ENCODE assay signal across 1 cellular context in the genomic region with DNA sequence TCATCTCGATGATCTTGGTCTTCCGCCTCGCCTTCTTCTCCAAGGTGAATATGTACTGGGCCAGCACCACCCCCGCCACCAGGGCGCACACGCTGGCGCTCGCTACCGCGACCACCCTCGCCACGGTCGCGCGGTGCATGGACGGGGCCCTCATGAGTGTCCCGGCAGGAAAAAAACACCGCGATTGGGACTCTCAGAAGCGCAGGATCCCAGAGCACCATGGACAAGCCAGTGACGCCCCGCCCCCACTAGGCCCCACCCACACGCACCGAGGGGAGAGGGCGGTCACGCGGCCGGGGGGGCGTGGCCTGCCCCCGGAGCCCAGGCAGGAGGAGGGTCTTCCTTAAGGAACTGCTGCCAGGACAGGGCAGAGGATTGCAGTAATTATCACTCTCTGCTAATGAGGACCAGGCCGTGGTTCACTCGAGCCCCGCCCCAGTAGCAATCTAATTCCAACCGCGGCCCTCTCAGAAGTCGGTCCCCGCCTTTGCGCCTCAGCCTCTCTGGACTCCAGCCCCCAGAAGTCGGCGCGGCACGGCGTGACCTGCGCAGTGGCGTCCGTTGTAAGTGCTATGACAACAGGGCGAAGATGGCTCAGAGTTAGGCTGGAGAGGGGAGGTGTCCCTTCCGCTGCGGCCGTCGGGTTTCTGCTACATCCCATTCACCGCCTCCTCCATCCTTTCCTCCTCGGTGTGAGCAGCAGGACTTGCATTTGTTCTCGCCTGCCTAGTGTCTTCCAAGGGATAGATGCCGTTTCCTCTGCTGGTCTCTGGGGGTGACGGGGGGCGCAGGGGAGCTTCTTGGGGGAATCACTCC.
A peak's percentile ranks its signal among the peaks of the same experiment; 100 is the strongest.
TF ChIP-seq lines count a peak whose summit lies in the region.

A gene (plus strand): TSS at position 575 of the 816 bp plus-strand sequence. CDS start 16,689 bp downstream, outside the sequence.

TF ChIP-seq in HepG2, 621 proteins besides CTCF, POLR2A, EP300 and RAD21 (continued from another document and continues in another):
- TF ChIP-seq MEIS1 (CRISPR knock-in tag; IDR thresholded peaks at IDR 0.05; ENCODE audit: borderline replicate concordance): no peak; the same call in 1 of the 2 replicates
- TF ChIP-seq ZNF552 (CRISPR knock-in tag; IDR thresholded peaks at IDR 0.05; ENCODE audit: borderline replicate concordance): no peak
- no peak for TF ChIP-seq HOXA3 (CRISPR knock-in tag; IDR thresholded peaks at IDR 0.05)
- no peak for TF ChIP-seq EED (CRISPR knock-in tag; IDR thresholded peaks at IDR 0.05)
- TF ChIP-seq, protein P1, sequence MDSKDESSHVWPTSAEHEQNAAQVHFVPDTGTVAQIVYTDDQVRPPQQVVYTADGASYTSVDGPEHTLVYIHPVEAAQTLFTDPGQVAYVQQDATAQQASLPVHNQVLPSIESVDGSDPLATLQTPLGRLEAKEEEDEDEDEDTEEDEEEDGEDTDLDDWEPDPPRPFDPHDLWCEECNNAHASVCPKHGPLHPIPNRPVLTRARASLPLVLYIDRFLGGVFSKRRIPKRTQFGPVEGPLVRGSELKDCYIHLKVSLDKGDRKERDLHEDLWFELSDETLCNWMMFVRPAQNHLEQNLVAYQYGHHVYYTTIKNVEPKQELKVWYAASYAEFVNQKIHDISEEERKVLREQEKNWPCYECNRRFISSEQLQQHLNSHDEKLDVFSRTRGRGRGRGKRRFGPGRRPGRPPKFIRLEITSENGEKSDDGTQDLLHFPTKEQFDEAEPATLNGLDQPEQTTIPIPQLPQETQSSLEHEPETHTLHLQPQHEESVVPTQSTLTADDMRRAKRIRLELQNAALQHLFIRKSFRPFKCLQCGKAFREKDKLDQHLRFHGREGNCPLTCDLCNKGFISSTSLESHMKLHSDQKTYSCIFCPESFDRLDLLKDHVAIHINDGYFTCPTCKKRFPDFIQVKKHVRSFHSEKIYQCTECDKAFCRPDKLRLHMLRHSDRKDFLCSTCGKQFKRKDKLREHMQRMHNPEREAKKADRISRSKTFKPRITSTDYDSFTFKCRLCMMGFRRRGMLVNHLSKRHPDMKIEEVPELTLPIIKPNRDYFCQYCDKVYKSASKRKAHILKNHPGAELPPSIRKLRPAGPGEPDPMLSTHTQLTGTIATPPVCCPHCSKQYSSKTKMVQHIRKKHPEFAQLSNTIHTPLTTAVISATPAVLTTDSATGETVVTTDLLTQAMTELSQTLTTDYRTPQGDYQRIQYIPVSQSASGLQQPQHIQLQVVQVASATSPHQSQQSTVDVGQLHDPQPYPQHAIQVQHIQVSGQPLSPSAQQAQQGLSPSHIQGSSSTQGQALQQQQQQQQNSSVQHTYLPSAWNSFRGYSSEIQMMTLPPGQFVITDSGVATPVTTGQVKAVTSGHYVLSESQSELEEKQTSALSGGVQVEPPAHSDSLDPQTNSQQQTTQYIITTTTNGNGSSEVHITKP (CRISPR knock-in tag; IDR thresholded peaks at IDR 0.05; ENCODE audit: low read depth): no peak
- TF ChIP-seq, protein P2, sequence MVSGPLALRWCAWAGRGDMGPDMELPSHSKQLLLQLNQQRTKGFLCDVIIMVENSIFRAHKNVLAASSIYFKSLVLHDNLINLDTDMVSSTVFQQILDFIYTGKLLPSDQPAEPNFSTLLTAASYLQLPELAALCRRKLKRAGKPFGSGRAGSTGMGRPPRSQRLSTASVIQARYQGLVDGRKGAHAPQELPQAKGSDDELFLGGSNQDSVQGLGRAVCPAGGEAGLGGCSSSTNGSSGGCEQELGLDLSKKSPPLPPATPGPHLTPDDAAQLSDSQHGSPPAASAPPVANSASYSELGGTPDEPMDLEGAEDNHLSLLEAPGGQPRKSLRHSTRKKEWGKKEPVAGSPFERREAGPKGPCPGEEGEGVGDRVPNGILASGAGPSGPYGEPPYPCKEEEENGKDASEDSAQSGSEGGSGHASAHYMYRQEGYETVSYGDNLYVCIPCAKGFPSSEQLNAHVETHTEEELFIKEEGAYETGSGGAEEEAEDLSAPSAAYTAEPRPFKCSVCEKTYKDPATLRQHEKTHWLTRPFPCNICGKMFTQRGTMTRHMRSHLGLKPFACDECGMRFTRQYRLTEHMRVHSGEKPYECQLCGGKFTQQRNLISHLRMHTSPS (CRISPR knock-in tag; IDR thresholded peaks at IDR 0.05; ENCODE audit: low read depth): no peak
- no peak for TF ChIP-seq ZNF138 (CRISPR knock-in tag; IDR thresholded peaks at IDR 0.05; ENCODE audit: low read depth)
- TF ChIP-seq HOXA7 (CRISPR knock-in tag; IDR thresholded peaks at IDR 0.05): no peak
- TF ChIP-seq PCBP2 (optimal IDR thresholded peaks at IDR 0.05; ENCODE audit: low read depth, low read length, poor library complexity, severe bottlenecking): no peak
- TF ChIP-seq, protein P3, sequence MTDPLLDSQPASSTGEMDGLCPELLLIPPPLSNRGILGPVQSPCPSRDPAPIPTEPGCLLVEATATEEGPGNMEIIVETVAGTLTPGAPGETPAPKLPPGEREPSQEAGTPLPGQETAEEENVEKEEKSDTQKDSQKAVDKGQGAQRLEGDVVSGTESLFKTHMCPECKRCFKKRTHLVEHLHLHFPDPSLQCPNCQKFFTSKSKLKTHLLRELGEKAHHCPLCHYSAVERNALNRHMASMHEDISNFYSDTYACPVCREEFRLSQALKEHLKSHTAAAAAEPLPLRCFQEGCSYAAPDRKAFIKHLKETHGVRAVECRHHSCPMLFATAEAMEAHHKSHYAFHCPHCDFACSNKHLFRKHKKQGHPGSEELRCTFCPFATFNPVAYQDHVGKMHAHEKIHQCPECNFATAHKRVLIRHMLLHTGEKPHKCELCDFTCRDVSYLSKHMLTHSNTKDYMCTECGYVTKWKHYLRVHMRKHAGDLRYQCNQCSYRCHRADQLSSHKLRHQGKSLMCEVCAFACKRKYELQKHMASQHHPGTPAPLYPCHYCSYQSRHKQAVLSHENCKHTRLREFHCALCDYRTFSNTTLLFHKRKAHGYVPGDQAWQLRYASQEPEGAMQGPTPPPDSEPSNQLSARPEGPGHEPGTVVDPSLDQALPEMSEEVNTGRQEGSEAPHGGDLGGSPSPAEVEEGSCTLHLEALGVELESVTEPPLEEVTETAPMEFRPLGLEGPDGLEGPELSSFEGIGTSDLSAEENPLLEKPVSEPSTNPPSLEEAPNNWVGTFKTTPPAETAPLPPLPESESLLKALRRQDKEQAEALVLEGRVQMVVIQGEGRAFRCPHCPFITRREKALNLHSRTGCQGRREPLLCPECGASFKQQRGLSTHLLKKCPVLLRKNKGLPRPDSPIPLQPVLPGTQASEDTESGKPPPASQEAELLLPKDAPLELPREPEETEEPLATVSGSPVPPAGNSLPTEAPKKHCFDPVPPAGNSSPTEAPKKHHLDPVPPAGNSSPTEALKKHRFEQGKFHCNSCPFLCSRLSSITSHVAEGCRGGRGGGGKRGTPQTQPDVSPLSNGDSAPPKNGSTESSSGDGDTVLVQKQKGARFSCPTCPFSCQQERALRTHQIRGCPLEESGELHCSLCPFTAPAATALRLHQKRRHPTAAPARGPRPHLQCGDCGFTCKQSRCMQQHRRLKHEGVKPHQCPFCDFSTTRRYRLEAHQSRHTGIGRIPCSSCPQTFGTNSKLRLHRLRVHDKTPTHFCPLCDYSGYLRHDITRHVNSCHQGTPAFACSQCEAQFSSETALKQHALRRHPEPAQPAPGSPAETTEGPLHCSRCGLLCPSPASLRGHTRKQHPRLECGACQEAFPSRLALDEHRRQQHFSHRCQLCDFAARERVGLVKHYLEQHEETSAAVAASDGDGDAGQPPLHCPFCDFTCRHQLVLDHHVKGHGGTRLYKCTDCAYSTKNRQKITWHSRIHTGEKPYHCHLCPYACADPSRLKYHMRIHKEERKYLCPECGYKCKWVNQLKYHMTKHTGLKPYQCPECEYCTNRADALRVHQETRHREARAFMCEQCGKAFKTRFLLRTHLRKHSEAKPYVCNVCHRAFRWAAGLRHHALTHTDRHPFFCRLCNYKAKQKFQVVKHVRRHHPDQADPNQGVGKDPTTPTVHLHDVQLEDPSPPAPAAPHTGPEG (CRISPR knock-in tag; IDR thresholded peaks at IDR 0.05): no peak
- no peak for TF ChIP-seq SMYD3 (CRISPR knock-in tag; IDR thresholded peaks at IDR 0.05)
- no peak for TF ChIP-seq ZNF121 (CRISPR knock-in tag; IDR thresholded peaks at IDR 0.05)
- no peak for TF ChIP-seq HOXA5 (CRISPR knock-in tag; IDR thresholded peaks at IDR 0.05)
- TF ChIP-seq TBX3 (IDR thresholded peaks at IDR 0.05; ENCODE audit: borderline replicate concordance): peak; percentile 81; the same call in 1 of the 2 replicates
- TF ChIP-seq, protein P4, sequence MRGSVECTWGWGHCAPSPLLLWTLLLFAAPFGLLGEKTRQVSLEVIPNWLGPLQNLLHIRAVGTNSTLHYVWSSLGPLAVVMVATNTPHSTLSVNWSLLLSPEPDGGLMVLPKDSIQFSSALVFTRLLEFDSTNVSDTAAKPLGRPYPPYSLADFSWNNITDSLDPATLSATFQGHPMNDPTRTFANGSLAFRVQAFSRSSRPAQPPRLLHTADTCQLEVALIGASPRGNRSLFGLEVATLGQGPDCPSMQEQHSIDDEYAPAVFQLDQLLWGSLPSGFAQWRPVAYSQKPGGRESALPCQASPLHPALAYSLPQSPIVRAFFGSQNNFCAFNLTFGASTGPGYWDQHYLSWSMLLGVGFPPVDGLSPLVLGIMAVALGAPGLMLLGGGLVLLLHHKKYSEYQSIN (CRISPR knock-in tag; IDR thresholded peaks at IDR 0.05; ENCODE audit: borderline replicate concordance): no peak
- TF ChIP-seq FLYWCH1 (CRISPR knock-in tag; IDR thresholded peaks at IDR 0.05): no peak
- TF ChIP-seq FOXO1 (CRISPR knock-in tag; IDR thresholded peaks at IDR 0.05): no peak
- no peak for TF ChIP-seq MIER2 (CRISPR knock-in tag; IDR thresholded peaks at IDR 0.05)
- no peak for TF ChIP-seq JDP2 (CRISPR knock-in tag; IDR thresholded peaks at IDR 0.05; ENCODE audit: borderline replicate concordance)
- TF ChIP-seq, protein P5, sequence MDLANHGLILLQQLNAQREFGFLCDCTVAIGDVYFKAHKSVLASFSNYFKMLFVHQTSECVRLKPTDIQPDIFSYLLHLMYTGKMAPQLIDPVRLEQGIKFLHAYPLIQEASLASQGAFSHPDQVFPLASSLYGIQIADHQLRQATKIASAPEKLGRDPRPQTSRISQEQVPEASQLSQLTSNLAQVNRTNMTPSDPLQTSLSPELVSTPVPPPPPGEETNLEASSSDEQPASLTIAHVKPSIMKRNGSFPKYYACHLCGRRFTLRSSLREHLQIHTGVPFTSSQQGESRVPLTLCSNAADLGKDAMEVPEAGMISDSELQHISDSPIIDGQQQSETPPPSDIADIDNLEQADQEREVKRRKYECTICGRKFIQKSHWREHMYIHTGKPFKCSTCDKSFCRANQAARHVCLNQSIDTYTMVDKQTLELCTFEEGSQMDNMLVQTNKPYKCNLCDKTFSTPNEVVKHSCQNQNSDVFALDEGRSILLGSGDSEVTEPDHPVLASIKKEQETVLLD (CRISPR knock-in tag; IDR thresholded peaks at IDR 0.05; ENCODE audit: low read depth): no peak
- TF ChIP-seq, protein P6, sequence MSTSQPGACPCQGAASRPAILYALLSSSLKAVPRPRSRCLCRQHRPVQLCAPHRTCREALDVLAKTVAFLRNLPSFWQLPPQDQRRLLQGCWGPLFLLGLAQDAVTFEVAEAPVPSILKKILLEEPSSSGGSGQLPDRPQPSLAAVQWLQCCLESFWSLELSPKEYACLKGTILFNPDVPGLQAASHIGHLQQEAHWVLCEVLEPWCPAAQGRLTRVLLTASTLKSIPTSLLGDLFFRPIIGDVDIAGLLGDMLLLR (CRISPR knock-in tag; IDR thresholded peaks at IDR 0.05): 0 out of 2 replicates have a peak, but pooled peaks have one; percentile 36
- TF ChIP-seq ZBTB1 (CRISPR knock-in tag; IDR thresholded peaks at IDR 0.05; ENCODE audit: borderline replicate concordance): no peak
- no peak for TF ChIP-seq NRL (CRISPR knock-in tag; IDR thresholded peaks at IDR 0.05; ENCODE audit: borderline replicate concordance)
- TF ChIP-seq MEF2D (CRISPR knock-in tag; IDR thresholded peaks at IDR 0.05): no peak
- TF ChIP-seq THAP11 (CRISPR knock-in tag; IDR thresholded peaks at IDR 0.05): peak; percentile 98
- no peak for TF ChIP-seq LCORL (IDR thresholded peaks at IDR 0.05)
- peak; percentile 49; the same call in 1 of the 2 replicates for TF ChIP-seq LCORL (CRISPR knock-in tag; IDR thresholded peaks at IDR 0.05)
- TF ChIP-seq STAT5B (CRISPR knock-in tag; IDR thresholded peaks at IDR 0.05): no peak
- TF ChIP-seq, protein P7, sequence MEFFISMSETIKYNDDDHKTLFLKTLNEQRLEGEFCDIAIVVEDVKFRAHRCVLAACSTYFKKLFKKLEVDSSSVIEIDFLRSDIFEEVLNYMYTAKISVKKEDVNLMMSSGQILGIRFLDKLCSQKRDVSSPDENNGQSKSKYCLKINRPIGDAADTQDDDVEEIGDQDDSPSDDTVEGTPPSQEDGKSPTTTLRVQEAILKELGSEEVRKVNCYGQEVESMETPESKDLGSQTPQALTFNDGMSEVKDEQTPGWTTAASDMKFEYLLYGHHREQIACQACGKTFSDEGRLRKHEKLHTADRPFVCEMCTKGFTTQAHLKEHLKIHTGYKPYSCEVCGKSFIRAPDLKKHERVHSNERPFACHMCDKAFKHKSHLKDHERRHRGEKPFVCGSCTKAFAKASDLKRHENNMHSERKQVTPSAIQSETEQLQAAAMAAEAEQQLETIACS (CRISPR knock-in tag; IDR thresholded peaks at IDR 0.05): no peak
- TF ChIP-seq CBX1 (IDR thresholded peaks at IDR 0.05; ENCODE audit: low read depth): no peak
- no peak for TF ChIP-seq ZNF264 (CRISPR knock-in tag; IDR thresholded peaks at IDR 0.05)
- no peak for TF ChIP-seq CBX2 (IDR thresholded peaks at IDR 0.05; ENCODE audit: low read depth, low read length)
- no peak for TF ChIP-seq CBX2 (CRISPR knock-in tag; IDR thresholded peaks at IDR 0.05; ENCODE audit: low read depth)
- TF ChIP-seq, protein P8, sequence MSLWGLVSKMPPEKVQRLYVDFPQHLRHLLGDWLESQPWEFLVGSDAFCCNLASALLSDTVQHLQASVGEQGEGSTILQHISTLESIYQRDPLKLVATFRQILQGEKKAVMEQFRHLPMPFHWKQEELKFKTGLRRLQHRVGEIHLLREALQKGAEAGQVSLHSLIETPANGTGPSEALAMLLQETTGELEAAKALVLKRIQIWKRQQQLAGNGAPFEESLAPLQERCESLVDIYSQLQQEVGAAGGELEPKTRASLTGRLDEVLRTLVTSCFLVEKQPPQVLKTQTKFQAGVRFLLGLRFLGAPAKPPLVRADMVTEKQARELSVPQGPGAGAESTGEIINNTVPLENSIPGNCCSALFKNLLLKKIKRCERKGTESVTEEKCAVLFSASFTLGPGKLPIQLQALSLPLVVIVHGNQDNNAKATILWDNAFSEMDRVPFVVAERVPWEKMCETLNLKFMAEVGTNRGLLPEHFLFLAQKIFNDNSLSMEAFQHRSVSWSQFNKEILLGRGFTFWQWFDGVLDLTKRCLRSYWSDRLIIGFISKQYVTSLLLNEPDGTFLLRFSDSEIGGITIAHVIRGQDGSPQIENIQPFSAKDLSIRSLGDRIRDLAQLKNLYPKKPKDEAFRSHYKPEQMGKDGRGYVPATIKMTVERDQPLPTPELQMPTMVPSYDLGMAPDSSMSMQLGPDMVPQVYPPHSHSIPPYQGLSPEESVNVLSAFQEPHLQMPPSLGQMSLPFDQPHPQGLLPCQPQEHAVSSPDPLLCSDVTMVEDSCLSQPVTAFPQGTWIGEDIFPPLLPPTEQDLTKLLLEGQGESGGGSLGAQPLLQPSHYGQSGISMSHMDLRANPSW (CRISPR knock-in tag; IDR thresholded peaks at IDR 0.05; ENCODE audit: borderline replicate concordance): no peak
- TF ChIP-seq BHLHE40 (IDR thresholded peaks at IDR 0.05; ENCODE audit: low read length): peak; percentile 8; the same call in 1 of the 2 replicates
- TF ChIP-seq ZNF333 (CRISPR knock-in tag; IDR thresholded peaks at IDR 0.05; ENCODE audit: borderline replicate concordance): peak; percentile 71; the same call in 1 of the 2 replicates
- peak; percentile 41 for TF ChIP-seq MED8 (CRISPR knock-in tag; IDR thresholded peaks at IDR 0.05; ENCODE audit: insufficient replicate concordance)
